ENCODE assay signal across 12 cellular contexts in genomic region chr12:53725824-53726223, GRCh38. TPM values are rescaled to one million over a fixed set of nuclear protein-coding genes. Genes with fewer than 3 reads are reported as not detected.
DNase-seq lines count a peak whose midpoint lies in the region; ATAC-seq, FAIRE-seq and TF ChIP-seq lines count a peak whose summit lies in the region.
"Had no signal": no experiment of that assay in that cellular context is flagged by ENCODE, and none has a peak within 500 bp of the region (broad histone marks: within the 10 kb centered on the region; RNA-seq: fewer than 3 reads in every experiment).

No MANE protein-coding gene starts in this region.

- H3K4me3 ChIP-seq in kidney (ENCODE audit: low read length in 2 of 2) (peak overlapping the region; percentile 96 to 98), stomach (peak overlapping the region; percentile 77 to 96 (median 88))

- H3K4me3 Mint-ChIP-seq in activated CD4-positive, alpha-beta T cell treated with anti-CD3 and anti-CD28 coated beads, Interleukin-2, amount 10 ng/mL, durations not matched to agents 24 days and 14 days, result peak overlapping the region; percentile 95
- peak overlapping the region; percentile 87 for H3K4me3 Mint-ChIP-seq in activated T-helper 17 cell treated with anti-CD3 and anti-CD28 coated beads, Interleukin-2, amount 50 U/mL, for 72 hours

- no peak for DNase-seq in activated CD4-positive, alpha-beta T cell treated with anti-CD3 and anti-CD28 coated beads, Interleukin-2, amount 10 ng/mL, durations not matched to agents 24 days and 14 days
- no peak for DNase-seq in activated CD4-positive, alpha-beta T cell treated with anti-CD3 and anti-CD28 coated beads for 4 hours
- DNase-seq in kidney (no peak), stomach (peak; percentile 49), T-helper 9 cell (no peak)
- DNase-seq: AML-193, amygdala, SIG-M5 had no signal

- no peaks in the 10 kb centered on the region for H3K27me3 ChIP-seq in stomach

- peaks cover 25% of the 10 kb centered on the region for H3K36me3 Mint-ChIP-seq in activated CD4-positive, alpha-beta T cell treated with anti-CD3 and anti-CD28 coated beads, Interleukin-2, amount 10 ng/mL, durations not matched to agents 24 days and 14 days (ENCODE audit: low read depth)
- H3K36me3 Mint-ChIP-seq in activated T-helper 17 cell treated with anti-CD3 and anti-CD28 coated beads, Interleukin-2, amount 50 U/mL, for 72 hours (ENCODE audit: low read depth), result peaks cover 46% of the 10 kb centered on the region

- no peak for TF ChIP-seq POLR2A in stomach (IDR thresholded peaks at IDR 0.05)

- no peaks in the 10 kb centered on the region for H3K27me3 Mint-ChIP-seq in activated CD4-positive, alpha-beta T cell treated with anti-CD3 and anti-CD28 coated beads, Interleukin-2, amount 10 ng/mL, durations not matched to agents 24 days and 14 days
- no peaks in the 10 kb centered on the region for H3K27me3 Mint-ChIP-seq in activated T-helper 17 cell treated with anti-CD3 and anti-CD28 coated beads, Interleukin-2, amount 50 U/mL, for 72 hours

- H3K36me3 ChIP-seq in kidney (ENCODE audit: control insufficient read depth in 1 of 2, insufficient read depth in 2 of 2, low read length in 2 of 2) (peaks cover 27 to 35% of the 10 kb centered on the region in 2 donors), stomach (peaks cover 38 to 45% (median 44%) of the 10 kb centered on the region in 4 donors)

- no peak overlapping the region for H3K27ac Mint-ChIP-seq in activated CD4-positive, alpha-beta T cell treated with anti-CD3 and anti-CD28 coated beads, Interleukin-2, amount 10 ng/mL, durations not matched to agents 24 days and 14 days
- peak overlapping the region; percentile 87 for H3K27ac Mint-ChIP-seq in activated T-helper 17 cell treated with anti-CD3 and anti-CD28 coated beads, Interleukin-2, amount 50 U/mL, for 72 hours

- H3K9me3 ChIP-seq in kidney (ENCODE audit: control insufficient read depth in 1 of 2, low read length in 2 of 2) (no peaks in the 10 kb centered on the region), stomach (no peaks in the 10 kb centered on the region)

- TF ChIP-seq CTCF in kidney (IDR thresholded peaks at IDR 0.05; ENCODE audit: borderline replicate concordance, extremely low read depth, insufficient read depth) (no peak), stomach (IDR thresholded peaks at IDR 0.05) (no peak)

- H3K27ac ChIP-seq in kidney (ENCODE audit: low read depth in 2 of 2, low read length in 2 of 2) (no peak overlapping the region), stomach (peak overlapping the region in 1 of 5 donors; percentile 86)

- H3K9me3 Mint-ChIP-seq in activated CD4-positive, alpha-beta T cell treated with anti-CD3 and anti-CD28 coated beads, Interleukin-2, amount 10 ng/mL, durations not matched to agents 24 days and 14 days, result no peaks in the 10 kb centered on the region
- no peaks in the 10 kb centered on the region for H3K9me3 Mint-ChIP-seq in activated T-helper 17 cell treated with anti-CD3 and anti-CD28 coated beads, Interleukin-2, amount 50 U/mL, for 72 hours

- H3K4me1 Mint-ChIP-seq in activated CD4-positive, alpha-beta T cell treated with anti-CD3 and anti-CD28 coated beads, Interleukin-2, amount 10 ng/mL, durations not matched to agents 24 days and 14 days, result peaks cover 26% of the 10 kb centered on the region
- peaks cover 10% of the 10 kb centered on the region for H3K4me1 Mint-ChIP-seq in activated T-helper 17 cell treated with anti-CD3 and anti-CD28 coated beads, Interleukin-2, amount 50 U/mL, for 72 hours

- ATAC-seq in activated T-helper 17 cell treated with anti-CD3 and anti-CD28 coated beads, Interleukin-2, amount 50 U/mL, for 72 hours (replicated peaks), result no peak
- ATAC-seq in HG03175 (IDR thresholded peaks at IDR 0.05; ENCODE audit: unreplicated experiment) (no peak), GM21423 (IDR thresholded peaks at IDR 0.05; ENCODE audit: unreplicated experiment) (no peak)

- no peak for FAIRE-seq in kidney (lab: Jason Lieb, UNC)

- peak overlapping the region in 1 of 2 donors; percentile 94 for H3K9ac ChIP-seq in kidney (ENCODE audit: low read length in 2 of 2)

- H3K4me1 ChIP-seq in kidney (ENCODE audit: control insufficient read depth in 1 of 2, insufficient read depth in 1 of 2, low read depth in 1 of 2, low read length in 2 of 2) (peaks cover 4 to 10% of the 10 kb centered on the region in 2 donors), stomach (peaks cover 14 to 29% (median 23%) of the 10 kb centered on the region in 4 donors)

- intact Hi-C loops in activated CD4-positive, alpha-beta T cell treated with anti-CD3 and anti-CD28 coated beads, Interleukin-2, amount 10 ng/mL, durations not matched to agents 24 days and 14 days (cut with micrococcal nuclease), result loop anchor here (2.0 kb wide), 1 partner anchor 225 kb away; the partner anchor contains the start of gene TARBP2
- intact Hi-C loops in kidney (cut with DNase I) (no loop called here), stomach (cut with DNase I; ENCODE audit: low total_unique reads) (no loop called here)

- no peak for TF ChIP-seq EP300 in stomach (IDR thresholded peaks at IDR 0.05)

- WGBS in stomach, 5 donors, result 10 to 27% (median 21%) methylated on average over 4 of the region's 4 CpGs

RNA-seq across cellular contexts. Expression of gene CALCOCO1, which starts 1.4 kb away (rescaled TPM):
- total RNA-seq in activated CD4-positive, alpha-beta T cell treated with anti-CD3 and anti-CD28 coated beads, Interleukin-2, amount 10 ng/mL, durations not matched to agents 24 days and 14 days, result 14.5 and 15.2 TPM in 2 replicates
- 100 to 1,000 TPM in 1 of 2 donors, 10 to 100 TPM in 1; 29.6 to 118 TPM for total RNA-seq in activated T-helper 17 cell treated with anti-CD3 and anti-CD28 coated beads, Interleukin-2, amount 50 U/mL, for 72 hours
- total RNA-seq in kidney (109 TPM), stomach (100 to 1,000 TPM; 135 to 441 (median 164) TPM)
- polyA plus RNA-seq in kidney (ENCODE audit: insufficient read depth, low read depth, low replicate concordance) (82.2 TPM), stomach (100 to 1,000 TPM in 1 of 3 donors, 10 to 100 TPM in 2; 60.3 to 102 (median 73.2) TPM)

RNA-seq across cellular contexts. Expression of gene CISTR, which starts 26.0 kb away (rescaled TPM):
- not detected in 2 replicates for total RNA-seq in activated CD4-positive, alpha-beta T cell treated with anti-CD3 and anti-CD28 coated beads, Interleukin-2, amount 10 ng/mL, durations not matched to agents 24 days and 14 days
- not detected for total RNA-seq in activated T-helper 17 cell treated with anti-CD3 and anti-CD28 coated beads, Interleukin-2, amount 50 U/mL, for 72 hours
- total RNA-seq in kidney, result not detected
- polyA plus RNA-seq in kidney (ENCODE audit: insufficient read depth, low read depth, low replicate concordance), result not detected
- not detected for total RNA-seq in stomach
- polyA plus RNA-seq in stomach, result not detected
- total RNA-seq: temporal lobe had no signal

RNA-seq across cellular contexts. Expression of gene ATP5MC2, which starts 49.9 kb away (rescaled TPM):
- total RNA-seq in activated CD4-positive, alpha-beta T cell treated with anti-CD3 and anti-CD28 coated beads, Interleukin-2, amount 10 ng/mL, durations not matched to agents 24 days and 14 days, result 408 and 411 TPM in 2 replicates
- 100 to 1,000 TPM; 278 to 324 TPM for total RNA-seq in activated T-helper 17 cell treated with anti-CD3 and anti-CD28 coated beads, Interleukin-2, amount 50 U/mL, for 72 hours
- total RNA-seq in kidney (271 TPM), stomach (100 to 1,000 TPM in 3 of 5 donors, 10 to 100 TPM in 2; 75.0 to 255 (median 241) TPM)
- polyA plus RNA-seq in kidney (ENCODE audit: insufficient read depth, low read depth, low replicate concordance) (939 TPM), stomach (100 to 1,000 TPM; 517 to 864 (median 543) TPM)
